8 cellular contexts compared by ENCODE assay signal in genomic region chr17:17663160-17664072, GRCh38.
A peak's percentile ranks its signal among the peaks of the same experiment; 100 is the strongest.
DNase-seq lines count a peak whose midpoint lies in the region; ATAC-seq, FAIRE-seq and TF ChIP-seq lines count a peak whose summit lies in the region.

No MANE protein-coding gene starts in this region.

- H3K9me3 ChIP-seq in tibial artery, result peaks cover 0 to 9% (median 4%) of the 10 kb centered on the region in 3 donors

- H3K27ac ChIP-seq in tibial artery, result no peak overlapping the region

- intact Hi-C loops in tibial artery (cut with DNase I; ENCODE audit: low total_unique reads), result no loop called here

- H3K27me3 ChIP-seq in tibial artery, result peaks cover 0 to 3% of the 10 kb centered on the region in 2 donors

- H3K36me3 ChIP-seq in tibial artery, result no peaks in the 10 kb centered on the region

- peak; percentile 63 for FAIRE-seq in RCC 7860 (lab: Jason Lieb, UNC)

- DNase-seq in AG09309 (ENCODE audit: low read depth) (peak; percentile 82), RCC 7860 (ENCODE audit: low spot score) (peak; percentile 86), foreskin melanocyte (peak; percentile 62), skeletal muscle cell (ENCODE audit: low read depth) (peak; percentile 92), tibial artery (no peak)
- peak; percentile 56 to 59 for DNase-seq in activated T-helper 1 cell treated with anti-CD3 and anti-CD28 coated beads, Interleukin-2, amount 50 U/mL, for 16 hours (ENCODE audit: low read depth in 1 of 2, low spot score in 1 of 2)

- H3K4me3 ChIP-seq in AG09309 (ENCODE audit: control insufficient read depth, low read depth, low read length) (no peak overlapping the region), skeletal muscle cell (ENCODE audit: low read depth, low read length) (no peak overlapping the region), tibial artery (no peak overlapping the region)

- ATAC-seq in GM19023 (IDR thresholded peaks at IDR 0.05; ENCODE audit: unreplicated experiment), result peak; percentile 87
- ATAC-seq in HG03159 (IDR thresholded peaks at IDR 0.05; ENCODE audit: unreplicated experiment), result peak; percentile 89

- no peak for TF ChIP-seq CTCF in AG09309 (IDR thresholded peaks at IDR 0.05; ENCODE audit: control insufficient read depth, insufficient read depth, low read depth, low read length, missing control alignments)
- no peak for TF ChIP-seq CTCF in tibial artery (IDR thresholded peaks at IDR 0.05)

- peaks cover 0 to 6% (median 1%) of the 10 kb centered on the region in 4 donors for H3K4me1 ChIP-seq in tibial artery

Comparison
In these comparisons a context has a peak if more than half of its experiments do, and no peak if none do; other contexts are left out.
1. DNase-seq: peak in AG09309 (single experiment), RCC 7860 (single experiment), activated T-helper 1 cell treated with anti-CD3 and anti-CD28 coated beads, Interleukin-2, amount 50 U/mL, for 16 hours (2 of 2), foreskin melanocyte (single experiment) and skeletal muscle cell (single experiment); none in tibial artery (0 of 2).